8 cellular contexts compared by ENCODE assay signal in the genomic region with DNA sequence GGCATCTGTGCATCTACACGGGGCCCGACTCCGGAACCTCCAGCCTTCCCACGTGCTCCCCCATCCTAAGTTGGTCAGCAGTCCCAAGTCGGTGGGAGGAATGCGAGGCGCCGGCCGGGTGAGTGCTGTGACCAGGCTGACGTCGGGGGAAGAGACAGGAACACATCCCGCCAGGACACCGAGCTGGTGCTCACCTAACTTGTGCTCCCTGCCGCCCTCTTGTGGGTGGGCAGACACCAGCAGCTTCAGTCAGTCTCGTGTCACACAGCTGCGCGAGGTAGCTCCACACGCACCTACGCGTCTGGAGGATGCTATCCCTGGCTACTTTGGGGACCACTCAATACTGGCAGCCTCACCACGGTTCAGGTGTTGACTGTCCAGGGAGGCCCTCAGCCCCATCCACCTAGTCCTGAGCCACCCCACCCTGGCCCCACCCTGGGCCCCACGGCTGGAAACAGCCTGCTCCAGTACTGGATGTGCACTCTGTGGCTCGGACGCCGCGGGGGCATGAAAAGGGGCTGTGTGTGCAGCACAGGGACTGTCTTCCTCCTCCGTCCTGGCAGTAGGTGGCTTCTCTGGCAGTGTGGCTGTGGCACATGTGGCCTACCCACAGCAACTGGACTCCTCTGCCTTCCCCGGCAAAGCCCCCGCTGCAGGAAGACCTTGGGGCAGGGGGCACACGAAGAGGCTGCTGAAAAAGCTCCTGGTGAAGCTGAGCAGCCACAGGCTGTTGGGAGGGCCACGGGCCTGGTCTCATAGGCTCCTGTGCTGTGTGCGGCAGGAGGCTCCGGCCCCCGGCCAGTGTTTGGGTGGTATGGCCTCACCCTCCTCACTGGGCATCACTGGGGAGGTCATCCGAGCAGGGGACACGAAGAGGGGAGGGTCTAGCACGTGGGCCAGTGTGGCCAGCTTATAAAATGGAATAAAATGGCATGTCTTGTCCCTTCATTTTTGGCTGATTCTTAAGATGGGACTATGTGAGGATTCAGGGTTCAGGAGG. TPM values are rescaled to one million over a fixed set of nuclear protein-coding genes. Genes with fewer than 3 reads are reported as not detected.
DNase-seq lines count a peak whose midpoint lies in the region; ATAC-seq and TF ChIP-seq lines count a peak whose summit lies in the region.

No MANE protein-coding gene starts in this region.

- peak; percentile 39 for DNase-seq in GDM1 (lab: John Stamatoyannopoulos, UW)
- peak; percentile 65 for DNase-seq in NB4 (ENCODE audit: low read depth)
- peak; percentile 81 for DNase-seq in activated CD8-positive, alpha-beta T cell treated with anti-CD3 and anti-CD28 coated beads for 36 hours
- peak; percentile 65 to 74 (median 69) for DNase-seq in effector memory CD8-positive, alpha-beta T cell
- no peak for DNase-seq in type B pancreatic cell (ENCODE audit: extremely low spot score, unreplicated experiment)
- no peak for DNase-seq in NCI-H187 (lab: John Stamatoyannopoulos, UW)

- intact Hi-C loops in activated CD8-positive, alpha-beta T cell treated with anti-CD3 and anti-CD28 coated beads for 36 hours (cut with micrococcal nuclease): no loop called here

- H3K27me3 Mint-ChIP-seq in activated CD8-positive, alpha-beta T cell treated with anti-CD3 and anti-CD28 coated beads for 36 hours: no peaks in the 10 kb centered on the region
- no peaks in the 10 kb centered on the region for H3K27me3 Mint-ChIP-seq in effector memory CD8-positive, alpha-beta T cell
- H3K27me3 Mint-ChIP-seq in nephron (ENCODE audit: low read depth) (peaks cover 8% of the 10 kb centered on the region), type B pancreatic cell (no peaks in the 10 kb centered on the region)

- H3K36me3 Mint-ChIP-seq in activated CD8-positive, alpha-beta T cell treated with anti-CD3 and anti-CD28 coated beads for 36 hours (ENCODE audit: low read depth): no peaks in the 10 kb centered on the region
- H3K36me3 Mint-ChIP-seq in effector memory CD8-positive, alpha-beta T cell (ENCODE audit: insufficient read depth): peaks cover 12% of the 10 kb centered on the region
- H3K36me3 Mint-ChIP-seq in nephron (ENCODE audit: low read depth): no peaks in the 10 kb centered on the region
- no peaks in the 10 kb centered on the region for H3K36me3 Mint-ChIP-seq in type B pancreatic cell

- peak; percentile 50 for ATAC-seq in activated CD8-positive, alpha-beta T cell treated with anti-CD3 and anti-CD28 coated beads for 36 hours
- ATAC-seq in effector memory CD8-positive, alpha-beta T cell (replicated peaks): peak; percentile 28
- ATAC-seq in HG03039 (IDR thresholded peaks at IDR 0.05; ENCODE audit: unreplicated experiment): no peak

- TF ChIP-seq CTCF in NB4 (IDR thresholded peaks at IDR 0.05; ENCODE audit: low read depth, low read length) (peak; percentile 76), nephron (IDR thresholded peaks at IDR 0.05; ENCODE audit: unreplicated experiment in 3 of 3) (peak in 2 of 3 experiments; percentile 10 to 28), type B pancreatic cell (conservative IDR thresholded peaks at IDR 0.05) (peak; percentile 63)
- TF ChIP-seq CTCF in activated CD8-positive, alpha-beta T cell treated with anti-CD3 and anti-CD28 coated beads for 36 hours (IDR thresholded peaks at IDR 0.05): peak; percentile 77

- H3K4me3 Mint-ChIP-seq in activated CD8-positive, alpha-beta T cell treated with anti-CD3 and anti-CD28 coated beads for 36 hours: no peak overlapping the region
- no peak overlapping the region for H3K4me3 Mint-ChIP-seq in effector memory CD8-positive, alpha-beta T cell
- H3K4me3 Mint-ChIP-seq in nephron (no peak overlapping the region), type B pancreatic cell (no peak overlapping the region)

- TF ChIP-seq POLR2A in NB4 (IDR thresholded peaks at IDR 0.05; ENCODE audit: extremely low read depth, insufficient read length): no peak

- CTCF ChIA-PET in activated CD8-positive, alpha-beta T cell treated with anti-CD3 and anti-CD28 coated beads for 36 hours (lab: Charles Lee): interaction anchor here (0.9 to 8.4 kb wide), 21 partner anchors 11 to 294 kb away, joined by 3 to 137 read pairs (median 6); no protein-coding TSS in a partner anchor

- H3K27ac Mint-ChIP-seq in activated CD8-positive, alpha-beta T cell treated with anti-CD3 and anti-CD28 coated beads for 36 hours: no peak overlapping the region
- H3K27ac Mint-ChIP-seq in effector memory CD8-positive, alpha-beta T cell: peak overlapping the region in 1 of 2 donors; percentile 81
- peak overlapping the region in 1 of 3 experiments; percentile 50 for H3K27ac Mint-ChIP-seq in nephron
- H3K27ac Mint-ChIP-seq in type B pancreatic cell: no peak overlapping the region

- H3K4me3 ChIP-seq in NB4 (ENCODE audit: low read depth, low read length): no peak overlapping the region

- POLR2A ChIA-PET in activated CD8-positive, alpha-beta T cell treated with anti-CD3 and anti-CD28 coated beads for 36 hours (lab: Charles Lee): interaction anchor here (1.4 to 1.8 kb wide), 2 partner anchors 13 to 216 kb away, joined by 4 to 6 read pairs; no protein-coding TSS in a partner anchor

- H3K4me1 Mint-ChIP-seq in activated CD8-positive, alpha-beta T cell treated with anti-CD3 and anti-CD28 coated beads for 36 hours (ENCODE audit: low read depth): peaks cover 21% of the 10 kb centered on the region
- peaks cover 15 to 16% of the 10 kb centered on the region in 2 donors for H3K4me1 Mint-ChIP-seq in effector memory CD8-positive, alpha-beta T cell (ENCODE audit: low read depth in 2 of 2)
- H3K4me1 Mint-ChIP-seq in nephron: peaks cover 33% of the 10 kb centered on the region
- peaks cover 15% of the 10 kb centered on the region for H3K4me1 Mint-ChIP-seq in type B pancreatic cell (ENCODE audit: unreplicated experiment)

- H3K9me3 Mint-ChIP-seq in activated CD8-positive, alpha-beta T cell treated with anti-CD3 and anti-CD28 coated beads for 36 hours: no peaks in the 10 kb centered on the region
- no peaks in the 10 kb centered on the region for H3K9me3 Mint-ChIP-seq in effector memory CD8-positive, alpha-beta T cell
- H3K9me3 Mint-ChIP-seq in nephron (no peaks in the 10 kb centered on the region), type B pancreatic cell (no peaks in the 10 kb centered on the region)

RNA-seq across cellular contexts. Expression of gene BID, which starts 11.2 kb away (rescaled TPM):
- total RNA-seq in activated CD8-positive, alpha-beta T cell treated with anti-CD3 and anti-CD28 coated beads for 36 hours: 10 to 100 TPM; 16.3 to 19.9 TPM
- 36.4 and 47.2 TPM in 2 replicates for total RNA-seq in type B pancreatic cell (ENCODE audit: low replicate concordance)

Comparison
In these comparisons a context has a peak if more than half of its experiments do, and no peak if none do; other contexts are left out.
1. DNase-seq: peak in GDM1 (single experiment), NB4 (single experiment), activated CD8-positive, alpha-beta T cell treated with anti-CD3 and anti-CD28 coated beads for 36 hours (single experiment) and effector memory CD8-positive, alpha-beta T cell (3 of 3); none in type B pancreatic cell (single experiment) and NCI-H187 (0 of 2).
2. CTCF ChIP-seq: peak in every context shown above with its lines; median percentile 77 in activated CD8-positive, alpha-beta T cell treated with anti-CD3 and anti-CD28 coated beads for 36 hours; 76 in NB4; 63 in type B pancreatic cell; 19 in nephron.